21 cellular contexts compared by ENCODE assay signal in genomic region chr2:217004636-217005035, GRCh38.
"Had no signal": no experiment of that assay in that cellular context is flagged by ENCODE, and none has a peak within 500 bp of the region (broad histone marks: within the 10 kb centered on the region; RNA-seq: fewer than 3 reads in every experiment).

No MANE protein-coding gene starts in this region.

- H3K27ac Mint-ChIP-seq: activated naive CD8-positive, alpha-beta T cell; endodermal cell had no signal

- H3K4me3 ChIP-seq: left lung, pancreas, sigmoid colon, SK-N-MC had no signal

- H3K27me3 ChIP-seq: brain microvascular endothelial cell, left lung, pancreas, sigmoid colon had no signal

- H3K36me3 ChIP-seq: brain microvascular endothelial cell, left lung, pancreas, sigmoid colon had no signal

- H3K4me3 Mint-ChIP-seq: activated naive CD8-positive, alpha-beta T cell; endodermal cell had no signal

- H3K4me1 ChIP-seq: left lung had no signal

- H3K9me3 ChIP-seq: left lung, pancreas, sigmoid colon had no signal

- H3K9me3 Mint-ChIP-seq: endodermal cell had no signal

- H3K36me3 Mint-ChIP-seq: activated naive CD8-positive, alpha-beta T cell had no signal

- DNase-seq: activated CD4-positive, alpha-beta T cell treated with anti-CD3 and anti-CD28 coated beads for 4 hours; activated CD4-positive, alpha-beta T cell treated with anti-CD3 and anti-CD28 coated beads, Interleukin-2, amount 50 U/mL, for 48 hours; activated CD4-positive, CD25-positive, alpha-beta regulatory T cell; activated CD8-positive, alpha-beta memory T cell treated with anti-CD3 and anti-CD28 coated beads for 24 hours; activated effector memory CD4-positive, alpha-beta T cell treated with Interleukin-2 at 50 U/mL for 16 hours; activated naive CD4-positive, alpha-beta T cell treated with Interleukin-2 at 50 U/mL for 16 hours; anterior cingulate cortex; brain microvascular endothelial cell; caudate nucleus; endodermal cell; foreskin melanocyte; kidney glomerular epithelial cell; left lung; pancreas; sigmoid colon; stimulated activated CD4-positive, alpha-beta T cell treated with anti-CD3 and anti-CD28 coated beads, Interleukin-2, amount 100 ng/mL, for 48 hours; stimulated activated naive CD4-positive, alpha-beta T cell treated with Interleukin-2 at 50 U/mL for 16 hours; trophoblast cell had no signal

- ATAC-seq: esophagus mucosa, left lung, pancreas had no signal

- H3K27ac ChIP-seq: brain microvascular endothelial cell, left lung, pancreas, SK-N-MC had no signal
